Comparison of ENCODE assay signal across 9 cellular contexts in genomic region chrX:136148391-136148790, GRCh38. TPM values are rescaled to one million over a fixed set of nuclear protein-coding genes. Genes with fewer than 3 reads are reported as not detected.
DNase-seq lines count a peak whose midpoint lies in the region; ATAC-seq and TF ChIP-seq lines count a peak whose summit lies in the region.
"Had no signal": no experiment of that assay in that cellular context is flagged by ENCODE, and none has a peak within 500 bp of the region (broad histone marks: within the 10 kb centered on the region; RNA-seq: fewer than 3 reads in every experiment).

No MANE protein-coding gene starts in this region.

- H3K36me3 Mint-ChIP-seq in Calu3 (ENCODE audit: insufficient read depth, unreplicated experiment) (no peaks in the 10 kb centered on the region), T-cell (no peaks in the 10 kb centered on the region)

- DNase-seq in Calu3 (no peak), T-cell (no peak), fibroblast of villous mesenchyme (ENCODE audit: low read depth) (no peak), OCI-M2 (lab: John Stamatoyannopoulos, UW; ENCODE audit: unreplicated experiment) (no peak)
- no peak for DNase-seq in effector memory CD4-positive, alpha-beta T cell
- DNase-seq: stimulated activated naive CD4-positive, alpha-beta T cell had no signal

- no peaks in the 10 kb centered on the region for H3K27me3 ChIP-seq in rectal smooth muscle tissue (ENCODE audit: control insufficient read depth, insufficient read depth, low read length)
- H3K27me3 ChIP-seq in effector memory CD4-positive, alpha-beta T cell (replicated peaks; ENCODE audit: control insufficient read depth, insufficient read depth, low read length, poor library complexity, severe bottlenecking): no peaks in the 10 kb centered on the region

- H3K9me3 Mint-ChIP-seq in Calu3 (ENCODE audit: low read depth, unreplicated experiment) (no peaks in the 10 kb centered on the region), T-cell (no peaks in the 10 kb centered on the region)

- POLR2A ChIA-PET in T-cell (lab: Charles Lee): no interaction called here

- intact Hi-C loops in Calu3 (cut with micrococcal nuclease; ENCODE audit: unreplicated experiment): loop anchor here (10.0 kb wide), 1 partner anchor 74 kb away; no protein-coding TSS in a partner anchor

- H3K4me3 Mint-ChIP-seq in Calu3 (ENCODE audit: low read depth, unreplicated experiment): peak overlapping the region; percentile 60
- H3K4me3 Mint-ChIP-seq in T-cell: peak overlapping the region; percentile 53 to 77 (median 73)

- H3K4me3 ChIP-seq in fibroblast of villous mesenchyme (ENCODE audit: low read depth, low read length) (peak overlapping the region; percentile 64), rectal smooth muscle tissue (ENCODE audit: low read length) (peak overlapping the region; percentile 68)
- H3K4me3 ChIP-seq in effector memory CD4-positive, alpha-beta T cell (ENCODE audit: insufficient read depth, low read depth, low read length, poor library complexity, severe bottlenecking): no peak overlapping the region

- CTCF ChIA-PET in Calu3 (lab: Charles Lee): no interaction called here
- CTCF ChIA-PET in T-cell (lab: Charles Lee): no interaction called here

- peak overlapping the region; percentile 40 for H3K9ac ChIP-seq in rectal smooth muscle tissue (ENCODE audit: low read length)

- no peaks in the 10 kb centered on the region for H3K4me1 ChIP-seq in rectal smooth muscle tissue (ENCODE audit: control insufficient read depth, insufficient read depth, low read length)
- no peaks in the 10 kb centered on the region for H3K4me1 ChIP-seq in effector memory CD4-positive, alpha-beta T cell (ENCODE audit: control insufficient read depth, insufficient read depth, low read length, poor library complexity, severe bottlenecking)

- H3K27ac ChIP-seq in rectal smooth muscle tissue (ENCODE audit: low read depth, low read length): peak overlapping the region; percentile 97
- no peak overlapping the region for H3K27ac ChIP-seq in effector memory CD4-positive, alpha-beta T cell (ENCODE audit: insufficient read depth, low read length, poor library complexity, severe bottlenecking)

- H3K4me1 Mint-ChIP-seq in Calu3 (ENCODE audit: low read depth, unreplicated experiment) (no peaks in the 10 kb centered on the region), T-cell (peaks cover 22 to 48% (median 39%) of the 10 kb centered on the region in 3 donors)

- TF ChIP-seq CTCF in Calu3 (IDR thresholded peaks at IDR 0.05; ENCODE audit: unreplicated experiment): no peak
- no peak for TF ChIP-seq CTCF in fibroblast of villous mesenchyme (IDR thresholded peaks at IDR 0.05; ENCODE audit: insufficient read depth, low read depth, low read length)

- H3K27ac Mint-ChIP-seq in Calu3 (ENCODE audit: unreplicated experiment) (no peak overlapping the region), T-cell (peak overlapping the region in 1 of 2 donors; percentile 49)

- no TSS peak for BruUV-seq in Calu3 (replicated peaks; lab: Mats Ljungman, UMichigan)

- H3K27me3 Mint-ChIP-seq in Calu3 (ENCODE audit: unreplicated experiment): peaks cover 36% of the 10 kb centered on the region
- H3K27me3 Mint-ChIP-seq in T-cell: peaks cover 0 to 27% of the 10 kb centered on the region in 2 donors

- H3K36me3 ChIP-seq in rectal smooth muscle tissue (ENCODE audit: control insufficient read depth, insufficient read depth, low read length): no peaks in the 10 kb centered on the region
- no peaks in the 10 kb centered on the region for H3K36me3 ChIP-seq in effector memory CD4-positive, alpha-beta T cell (ENCODE audit: control insufficient read depth, insufficient read depth, low read length)

- H3K9me3 ChIP-seq in effector memory CD4-positive, alpha-beta T cell (ENCODE audit: control insufficient read depth, low read length): no peaks in the 10 kb centered on the region

- ATAC-seq in T-cell (replicated peaks in 1 of 4) (no peak), GM21737 (IDR thresholded peaks at IDR 0.05; ENCODE audit: unreplicated experiment) (no peak), GM21619 (IDR thresholded peaks at IDR 0.05; ENCODE audit: unreplicated experiment) (no peak)

RNA-seq across cellular contexts. Expression of gene FHL1, which starts 1.1 kb away (rescaled TPM):
- total RNA-seq in Calu3 (2022) (0.54 and 0.73 TPM in 2 replicates), T-cell (10 to 100 TPM; 14.1 to 32.8 (median 26.0) TPM), fibroblast of villous mesenchyme (69.6 and 104 TPM in 2 replicates)
